ENCODE assay signal across 8 cellular contexts in genomic region chrX:123732679-123733363, GRCh38. TPM values are rescaled to one million over a fixed set of nuclear protein-coding genes. Genes with fewer than 3 reads are reported as not detected.
A peak's percentile ranks its signal among the peaks of the same experiment; 100 is the strongest.
DNase-seq lines count a peak whose midpoint lies in the region; ATAC-seq and TF ChIP-seq lines count a peak whose summit lies in the region.

TSS of gene THOC2 (minus strand) at chrX:123733052. CDS start at chrX:123733022, 30 bp downstream.

- DNase-seq in NCI-H1694 (lab: John Stamatoyannopoulos, UW) (peak; percentile 91), T-helper 2 cell (peak; percentile 36 to 84 (median 67)), anterior cingulate cortex (lab: John Stamatoyannopoulos, UW) (peak; percentile 1 to 82 (median 64)), right cardiac atrium (peak; percentile 90 to 95 (median 94)), pulmonary artery endothelial cell (ENCODE audit: low read depth, low spot score) (peak; percentile 45), uterus (peak; percentile 84 to 87)

- WGBS in right cardiac atrium, result under 1% methylated on average over 48 of the region's 48 CpGs

- peak; percentile 50 for TF ChIP-seq POLR2A in GM15510 (IDR thresholded peaks at IDR 0.05; ENCODE audit: borderline replicate concordance, extremely low read depth, insufficient read length)
- TF ChIP-seq POLR2A in uterus (IDR thresholded peaks at IDR 0.05), result peak; percentile 41 to 43

- H3K36me3 ChIP-seq in uterus, result no peaks in the 10 kb centered on the region

- H3K4me1 ChIP-seq in right cardiac atrium (ENCODE audit: control insufficient read depth, insufficient read depth, low read length), result no peaks in the 10 kb centered on the region
- H3K4me1 ChIP-seq in uterus, result no peaks in the 10 kb centered on the region

- H3K27me3 ChIP-seq in right cardiac atrium (ENCODE audit: control insufficient read depth, insufficient read depth) (no peaks in the 10 kb centered on the region), uterus (no peaks in the 10 kb centered on the region)

- H3K27ac ChIP-seq in right cardiac atrium (ENCODE audit: low read length) (peak within 1 kb of the TSS; percentile 89), uterus (peak within 1 kb of the TSS; percentile 86 to 87)

- intact Hi-C loops in right cardiac atrium (cut with DNase I) (no loop called here), uterus (cut with DNase I; ENCODE audit: low total_unique reads) (no loop called here)

- ATAC-seq in HG02884 (IDR thresholded peaks at IDR 0.05; ENCODE audit: unreplicated experiment), result peak; percentile 57
- peak; percentile 98 for ATAC-seq in right cardiac atrium

- TF ChIP-seq CTCF in uterus (IDR thresholded peaks at IDR 0.05), result peak; percentile 17 to 47 (median 40)

- H3K4me3 ChIP-seq in right cardiac atrium (ENCODE audit: low read length) (peak within 1 kb of the TSS; percentile 94), uterus (peak within 1 kb of the TSS; percentile 71 to 72)

- H3K9me3 ChIP-seq in right cardiac atrium (ENCODE audit: control insufficient read depth, low read length) (no peaks in the 10 kb centered on the region), uterus (no peaks in the 10 kb centered on the region)

RNA-seq across cellular contexts. Expression of gene THOC2, which starts in this region (rescaled TPM):
- total RNA-seq in right cardiac atrium (10 to 100 TPM; 29.9 to 37.4 (median 35.1) TPM), pulmonary artery endothelial cell (60.8 and 74.7 TPM in 2 replicates), uterus (100 to 1,000 TPM in 2 of 4 donors, 10 to 100 TPM in 2; 54.3 to 180 (median 80.1) TPM)
- polyA plus RNA-seq in right cardiac atrium, result 24.7 TPM

Comparison
In these comparisons a context has a peak if more than half of its experiments do, and no peak if none do; other contexts are left out.
1. Peak in every context shown above with its lines: DNase-seq, ATAC-seq, H3K4me3 ChIP-seq and H3K27ac ChIP-seq.